Comparison of ENCODE assay signal across 8 cellular contexts in genomic region chr1:203626910-203627246, GRCh38. TPM values are rescaled to one million over a fixed set of nuclear protein-coding genes. Genes with fewer than 3 reads are reported as not detected.
A peak's percentile ranks its signal among the peaks of the same experiment; 100 is the strongest.
DNase-seq lines count a peak whose midpoint lies in the region; ATAC-seq and TF ChIP-seq lines count a peak whose summit lies in the region.

No MANE protein-coding gene starts in this region.

- H2AFZ ChIP-seq in osteoblast (ENCODE audit: low read length), result peak overlapping the region; percentile 79

- in situ Hi-C loops in Panc1 (cut with HindIII; ENCODE audit: low pct_unique_long_range_greater_than_20kb, low sequenced_read_pairs), result no loop called here

- peak; percentile 4 for ATAC-seq in GM19351 (IDR thresholded peaks at IDR 0.05; ENCODE audit: unreplicated experiment)
- peak; percentile 8 for ATAC-seq in Panc1
- ATAC-seq in GM18909 (IDR thresholded peaks at IDR 0.05; ENCODE audit: poor library complexity, unreplicated experiment), result no peak

- POLR2A ChIA-PET in Panc1 (lab: Charles Lee), result interaction anchor here (0.6 kb wide), 1 partner anchor 185 kb away, joined by 5 read pairs; no protein-coding TSS in a partner anchor

- no TSS peak for BruUV-seq in Panc1 (replicated peaks; lab: Mats Ljungman, UMichigan)

- peaks cover 52% of the 10 kb centered on the region for H3K79me2 ChIP-seq in osteoblast (ENCODE audit: insufficient read depth, low read length)

- no peak for TF ChIP-seq CTCF in Panc1 (IDR thresholded peaks at IDR 0.05)
- TF ChIP-seq CTCF in esophagus muscularis mucosa (IDR thresholded peaks at IDR 0.05), result no peak
- no peak for TF ChIP-seq CTCF in osteoblast (IDR thresholded peaks at IDR 0.05; ENCODE audit: extremely low read depth, low read depth, low read length)

- H3K4me1 ChIP-seq in Panc1 (ENCODE audit: control insufficient read depth, insufficient read depth, low read length) (peaks cover 30% of the 10 kb centered on the region), esophagus muscularis mucosa (peaks cover 38 to 58% (median 47%) of the 10 kb centered on the region in 4 donors), osteoblast (ENCODE audit: insufficient read depth, low read length) (peaks cover 32% of the 10 kb centered on the region)

- TF ChIP-seq POLR2A in esophagus muscularis mucosa (IDR thresholded peaks at IDR 0.05; ENCODE audit: low read depth), result no peak

- H3K27me3 ChIP-seq in Panc1 (ENCODE audit: control insufficient read depth, insufficient read depth, low read length) (no peaks in the 10 kb centered on the region), esophagus muscularis mucosa (no peaks in the 10 kb centered on the region), osteoblast (ENCODE audit: insufficient read depth, low read length) (no peaks in the 10 kb centered on the region)

- DNase-seq in Panc1 (ENCODE audit: low read depth, low spot score) (no peak), esophagus muscularis mucosa (ENCODE audit: extremely low spot score) (no peak), osteoblast (ENCODE audit: insufficient read length, low spot score, missing footprints) (no peak), occipital lobe (lab: John Stamatoyannopoulos, UW) (no peak), foreskin melanocyte (no peak), DMS79 (lab: John Stamatoyannopoulos, UW) (no peak)

- H3K9me3 ChIP-seq in Panc1 (ENCODE audit: control insufficient read depth, insufficient read depth, low read depth, low read length) (no peaks in the 10 kb centered on the region), esophagus muscularis mucosa (no peaks in the 10 kb centered on the region), osteoblast (ENCODE audit: low read depth, low read length) (no peaks in the 10 kb centered on the region)

- H3K27ac ChIP-seq in Panc1 (ENCODE audit: low read length) (peak overlapping the region; percentile 79), esophagus muscularis mucosa (replicated peaks in 1 of 4) (peak overlapping the region; percentile 91 to 95 (median 94)), osteoblast (ENCODE audit: low read depth, low read length) (peak overlapping the region; percentile 93)

- H3K4me3 ChIP-seq in Panc1 (ENCODE audit: low read depth in 2 of 2, low read length in 2 of 2) (peak overlapping the region; percentile 56 to 70), esophagus muscularis mucosa (peak overlapping the region; percentile 73 to 87 (median 78)), osteoblast (ENCODE audit: insufficient read depth, low read length) (peak overlapping the region; percentile 92)

- CTCF ChIA-PET in Panc1 (lab: Charles Lee), result interaction anchor here (1.3 to 2.2 kb wide), 2 partner anchors 74 to 76 kb away, joined by 5 read pairs; no protein-coding TSS in a partner anchor

- peak overlapping the region; percentile 89 for H3K4me2 ChIP-seq in osteoblast (ENCODE audit: insufficient read depth, low read length)

- H3K36me3 ChIP-seq in Panc1 (ENCODE audit: control insufficient read depth, insufficient read depth, low read length) (no peaks in the 10 kb centered on the region), esophagus muscularis mucosa (peaks cover 0 to 2% (median 0%) of the 10 kb centered on the region in 4 donors), osteoblast (ENCODE audit: insufficient read depth, low read length) (peaks cover 8% of the 10 kb centered on the region)

- intact Hi-C loops in Panc1 (cut with micrococcal nuclease; ENCODE audit: unreplicated experiment), result loop anchor here (5.0 to 10.0 kb wide), 2 partner anchors 65 to 112 kb away; no protein-coding TSS in a partner anchor
- intact Hi-C loops in esophagus muscularis mucosa (cut with DNase I), result loop anchor here (2.0 to 10.0 kb wide), 4 partner anchors 70 to 282 kb away; no protein-coding TSS in a partner anchor

- TF ChIP-seq EP300 in esophagus muscularis mucosa (IDR thresholded peaks at IDR 0.05), result no peak

- WGBS in esophagus muscularis mucosa, result 0% methylated on average over 8 of the region's 8 CpGs

- peaks cover 35% of the 10 kb centered on the region for H4K20me1 ChIP-seq in osteoblast (ENCODE audit: insufficient read depth, low read length)

RNA-seq across cellular contexts. Expression of gene ATP2B4, which starts 0.2 kb away (rescaled TPM):
- total RNA-seq in Panc1 (2021; ENCODE audit: unreplicated experiment) (20.9 TPM), esophagus muscularis mucosa (100 to 1,000 TPM; 177 to 395 (median 260) TPM), osteoblast (112 and 124 TPM in 2 replicates), occipital lobe (35.2 TPM)
- polyA plus RNA-seq in Panc1 (2012; ENCODE audit: insufficient read length), result 15.4 TPM
